ENCODE assay signal across 10 cellular contexts in genomic region chr2:120589782-120590608, GRCh38.
DNase-seq lines count a peak whose midpoint lies in the region; ATAC-seq, FAIRE-seq and TF ChIP-seq lines count a peak whose summit lies in the region.
"Had no signal": no experiment of that assay in that cellular context is flagged by ENCODE, and none has a peak within 500 bp of the region (broad histone marks: within the 10 kb centered on the region; RNA-seq: fewer than 3 reads in every experiment).

No MANE protein-coding gene starts in this region.

- peak overlapping the region; percentile 88 for H3K27ac ChIP-seq in WERI-Rb-1
- H3K27ac ChIP-seq in skeletal muscle tissue (ENCODE audit: low read depth, low read length), result peak overlapping the region; percentile 36

- no peaks in the 10 kb centered on the region for H3K4me1 ChIP-seq in skeletal muscle tissue (ENCODE audit: control insufficient read depth in 3 of 3, insufficient read depth in 3 of 3, low read length in 3 of 3)

- DNase-seq in H54 (ENCODE audit: insufficient read length, low spot score) (peak; percentile 93), WERI-Rb-1 (no peak), foreskin fibroblast (peak; percentile 92 to 95), AG20443 (ENCODE audit: low spot score) (no peak)
- DNase-seq in stimulated activated CD4-positive, alpha-beta T cell treated with anti-CD3 and anti-CD28 coated beads, Interleukin-12 subunit alpha, Interleukin-12 subunit beta, amount 100 ng/mL, for 4 hours, result no peak
- DNase-seq: effector CD8-positive, alpha-beta T cell; NCI-H146 had no signal

- H3K4me3 ChIP-seq in WERI-Rb-1 (ENCODE audit: low read depth, low read length) (no peak overlapping the region), foreskin fibroblast (ENCODE audit: low read depth in 1 of 2, low read length in 2 of 2) (no peak overlapping the region), skeletal muscle tissue (ENCODE audit: low read length in 3 of 3) (no peak overlapping the region)

- FAIRE-seq in H54 (lab: Jason Lieb, UNC), result peak; percentile 71

- H3K27me3 ChIP-seq in WERI-Rb-1 (ENCODE audit: insufficient read depth, low read depth, severe bottlenecking) (no peaks in the 10 kb centered on the region), skeletal muscle tissue (ENCODE audit: control insufficient read depth in 3 of 3, insufficient read depth in 3 of 3, low read length in 3 of 3) (peaks cover 13 to 30% (median 19%) of the 10 kb centered on the region in 3 donors)

- H3K9ac ChIP-seq in skeletal muscle tissue (ENCODE audit: low read depth in 1 of 3, low read length in 3 of 3), result no peak overlapping the region

- H3K36me3 ChIP-seq in WERI-Rb-1 (no peaks in the 10 kb centered on the region), skeletal muscle tissue (ENCODE audit: control insufficient read depth in 3 of 3, insufficient read depth in 3 of 3, low read length in 3 of 3) (no peaks in the 10 kb centered on the region)

- no peak for TF ChIP-seq POLR2A in H54 (IDR thresholded peaks at IDR 0.05; ENCODE audit: low read depth, low read length)

- TF ChIP-seq CTCF in WERI-Rb-1 (IDR thresholded peaks at IDR 0.05; ENCODE audit: low read depth, low read length) (no peak), foreskin fibroblast (IDR thresholded peaks at IDR 0.05; ENCODE audit: low read depth, low read length) (no peak)

- H3K9me3 ChIP-seq in WERI-Rb-1 (ENCODE audit: severe bottlenecking) (no peaks in the 10 kb centered on the region), skeletal muscle tissue (ENCODE audit: control insufficient read depth in 3 of 3, low read length in 3 of 3) (peaks cover 0 to 3% (median 0%) of the 10 kb centered on the region in 3 donors)

- ATAC-seq in HG02642 (IDR thresholded peaks at IDR 0.05; ENCODE audit: poor library complexity, unreplicated experiment) (no peak), GM19452 (IDR thresholded peaks at IDR 0.05; ENCODE audit: unreplicated experiment) (no peak)

Comparison
In these comparisons a context has a peak if more than half of its experiments do, and no peak if none do; other contexts are left out.
1. DNase-seq: peak in H54 (single experiment) and foreskin fibroblast (2 of 2); none in WERI-Rb-1 (single experiment), AG20443 (single experiment) and stimulated activated CD4-positive, alpha-beta T cell treated with anti-CD3 and anti-CD28 coated beads, Interleukin-12 subunit alpha, Interleukin-12 subunit beta, amount 100 ng/mL, for 4 hours (single experiment).